17 cellular contexts compared by ENCODE assay signal in the genomic region with DNA sequence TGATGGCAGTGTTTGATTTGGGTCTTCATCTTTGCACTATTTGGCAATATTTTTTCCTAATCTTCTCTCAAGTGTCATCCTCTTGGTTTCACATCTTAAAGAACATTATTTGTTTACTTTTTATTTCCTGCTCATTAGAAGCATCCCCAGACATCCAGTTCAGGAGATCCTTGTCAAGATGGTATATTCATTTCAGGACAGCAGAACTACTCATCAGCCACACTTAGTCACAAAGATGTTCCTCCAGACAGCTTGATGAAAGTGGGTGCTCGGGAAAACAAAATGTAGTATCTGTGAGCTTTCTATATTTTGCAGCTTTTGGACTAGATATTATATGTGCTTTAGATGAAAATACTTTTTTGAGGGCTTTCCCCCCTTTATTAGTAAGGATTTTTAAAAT.
DNase-seq lines count a peak whose midpoint lies in the region; ATAC-seq and TF ChIP-seq lines count a peak whose summit lies in the region.
"Had no signal": no experiment of that assay in that cellular context is flagged by ENCODE, and none has a peak within 500 bp of the region (broad histone marks: within the 10 kb centered on the region; RNA-seq: fewer than 3 reads in every experiment).

No MANE protein-coding gene starts in this region.

- no peak overlapping the region for H2AK9ac ChIP-seq in IMR-90 (replicated peaks; ENCODE audit: low read depth, low read length, poor library complexity)

- TF ChIP-seq POLR2A in IMR-90 (IDR thresholded peaks at IDR 0.05; ENCODE audit: low read depth, low read length), result no peak

- in situ Hi-C loops in IMR-90 (cut with MboI; ENCODE audit: low sequenced_read_pairs), result no loop called here
- in situ Hi-C loops in brain microvascular endothelial cell (cut with HindIII; ENCODE audit: low pct_ligation_motif_present, low sequenced_read_pairs), result no loop called here
- in situ Hi-C loops in KBM-7 (cut with MboI; ENCODE audit: low pct_unique_long_range_greater_than_20kb, low sequenced_read_pairs), result no loop called here

- no peak overlapping the region for H2BK120ac ChIP-seq in IMR-90 (ENCODE audit: low read depth, low read length)

- CTCF ChIA-PET in IMR-90 (lab: Yijun Ruan, JAX), result no interaction called here

- H3K27ac Mint-ChIP-seq in central memory CD8-positive, alpha-beta T cell (ENCODE audit: low read depth), result peak overlapping the region; percentile 25
- H3K27ac Mint-ChIP-seq: CD14-positive monocyte had no signal

- no peak overlapping the region for H2AK5ac ChIP-seq in IMR-90 (ENCODE audit: low read depth, low read length)

- no peak overlapping the region for H3K18ac ChIP-seq in IMR-90 (ENCODE audit: low read depth, low read length)

- no peak overlapping the region for H3K9ac ChIP-seq in IMR-90 (ENCODE audit: low read depth, low read length)

- H4K91ac ChIP-seq in IMR-90 (ENCODE audit: insufficient read depth, low read depth, low read length), result no peak overlapping the region

- no peak overlapping the region for H3K4ac ChIP-seq in IMR-90 (ENCODE audit: low read depth, low read length)

- H2BK5ac ChIP-seq in IMR-90 (ENCODE audit: low read depth, low read length, poor library complexity, severe bottlenecking), result no peak overlapping the region

- H2AFZ ChIP-seq in IMR-90 (replicated peaks; ENCODE audit: low read length, poor library complexity), result no peak overlapping the region

- POLR2A ChIA-PET in IMR-90 (lab: Charles Lee; ENCODE audit: unreplicated experiment), result no interaction called here

- H4K8ac ChIP-seq in IMR-90 (ENCODE audit: low read depth in 2 of 2, low read length in 2 of 2), result no peak overlapping the region

- no peak overlapping the region for H3K4me3 ChIP-seq in IMR-90 (ENCODE audit: insufficient read depth, low read depth, low read length)
- H3K4me3 ChIP-seq in brain microvascular endothelial cell (ENCODE audit: low read depth, low read length), result no peak overlapping the region

- no peak for ATAC-seq in IMR-90 (ENCODE audit: low read depth)
- no peak for ATAC-seq in central memory CD8-positive, alpha-beta T cell (replicated peaks; ENCODE audit: extremely low read depth, poor library complexity, severe bottlenecking)
- no peak for ATAC-seq in GM19035 (IDR thresholded peaks at IDR 0.05; ENCODE audit: unreplicated experiment)

- WGBS in IMR-90 (ENCODE audit: extremely low coverage in 2 of 2, insufficient read length in 1 of 2), 2 experiments, result no CpG with 5 or more reads among the region's 1 CpG

- DNase-seq in stimulated activated CD4-positive, alpha-beta T cell treated with anti-CD3 and anti-CD28 coated beads, Interleukin-4, amount 100 ng/mL, for 24 hours, result peak; percentile 4
- no peak for DNase-seq in stimulated activated CD4-positive, alpha-beta T cell treated with anti-CD3 and anti-CD28 coated beads, Interleukin-12 subunit alpha, Interleukin-12 subunit beta, amount 100 ng/mL, for 4 hours
- DNase-seq in IMR-90 (peak; percentile 1), brain microvascular endothelial cell (no peak), KBM-7 (no peak), HuH-7 (ENCODE audit: low spot score) (no peak)
- DNase-seq in central memory CD8-positive, alpha-beta T cell (ENCODE audit: low spot score in 2 of 2), result no peak
- DNase-seq: ACHN; AML-193; GOT3; NCI-H187 treated with DMSO at 0.1 percent for 48 hours; NCI-H69; NK-92 treated with Interleukin-12 subunit alpha and Interleukin-12 subunit beta, amount 100 ng/mL, for 24 hours; RPMI8226; SIG-M5 had no signal

- no peaks in the 10 kb centered on the region for H3K9me3 ChIP-seq in IMR-90 (ENCODE audit: control insufficient read depth, insufficient read depth, low read length)

- no TSS peak for BruUV-seq in IMR-90 (replicated peaks; lab: Mats Ljungman, UMichigan)

- H2BK20ac ChIP-seq in IMR-90 (ENCODE audit: low read depth, low read length), result no peak overlapping the region

- no peak overlapping the region for H3K4me2 ChIP-seq in IMR-90 (ENCODE audit: low read depth, low read length)

- no peak for TF ChIP-seq CTCF in IMR-90 (conservative IDR thresholded peaks at IDR 0.05; ENCODE audit: low read depth, low read length)
- TF ChIP-seq CTCF in brain microvascular endothelial cell (IDR thresholded peaks at IDR 0.05; ENCODE audit: low read depth, low read length, missing control alignments), result no peak

- H3K36me3 Mint-ChIP-seq in central memory CD8-positive, alpha-beta T cell (ENCODE audit: insufficient read depth), result peaks cover 22% of the 10 kb centered on the region

- H3K9me1 ChIP-seq in IMR-90 (ENCODE audit: insufficient read depth, low read length), result peaks cover 8% of the 10 kb centered on the region

- H3K4me1 ChIP-seq in IMR-90 (ENCODE audit: control insufficient read depth, insufficient read depth, low read length), result no peaks in the 10 kb centered on the region

- peaks cover 21% of the 10 kb centered on the region for H3K36me3 ChIP-seq in IMR-90 (ENCODE audit: control insufficient read depth, insufficient read depth, low read length)
- peaks cover 11% of the 10 kb centered on the region for H3K36me3 ChIP-seq in brain microvascular endothelial cell (replicated peaks)

- dilution Hi-C loops in IMR-90 (cut with HindIII; ENCODE audit: low sequenced_read_pairs, unreplicated experiment), result no loop called here

- H4K20me1 ChIP-seq in IMR-90 (ENCODE audit: insufficient read depth, low read length), result peaks cover 4% of the 10 kb centered on the region; the same call in 1 of the 2 replicates

- H2BK15ac ChIP-seq in IMR-90 (ENCODE audit: low read depth, low read length), result no peak overlapping the region

- intact Hi-C loops in IMR-90 (cut with micrococcal nuclease), result no loop called here

- no peaks in the 10 kb centered on the region for H3K27me3 ChIP-seq in IMR-90 (ENCODE audit: control insufficient read depth, insufficient read depth, low read length)
- no peaks in the 10 kb centered on the region for H3K27me3 ChIP-seq in brain microvascular endothelial cell (replicated peaks)

- no peak overlapping the region for H3K56ac ChIP-seq in IMR-90 (ENCODE audit: extremely low read depth, insufficient read depth, low read length)

- no peak overlapping the region for H4K5ac ChIP-seq in IMR-90 (ENCODE audit: low read depth, low read length)

- peaks cover 21 to 35% of the 10 kb centered on the region in 2 experiments for H3K79me1 ChIP-seq in IMR-90 (ENCODE audit: low read depth in 1 of 2, low read length in 2 of 2)

- no peak overlapping the region for H3K23ac ChIP-seq in IMR-90 (ENCODE audit: low read depth, low read length)

- H3K14ac ChIP-seq in IMR-90 (replicated peaks; ENCODE audit: low read depth, low read length), result no peak overlapping the region

- no peak for TF ChIP-seq RAD21 in IMR-90 (IDR thresholded peaks at IDR 0.05; ENCODE audit: low read length)

- H3K27ac ChIP-seq in IMR-90 (ENCODE audit: insufficient read depth, low read length) (no peak overlapping the region), brain microvascular endothelial cell (no peak overlapping the region)

- H3K9me3 Mint-ChIP-seq in central memory CD8-positive, alpha-beta T cell, result no peaks in the 10 kb centered on the region

- no peaks in the 10 kb centered on the region for H3K27me3 Mint-ChIP-seq in central memory CD8-positive, alpha-beta T cell

- no peaks in the 10 kb centered on the region for H3K4me1 Mint-ChIP-seq in central memory CD8-positive, alpha-beta T cell
- H3K4me1 Mint-ChIP-seq: CD14-positive monocyte had no signal

- no peak overlapping the region for H3K4me3 Mint-ChIP-seq in central memory CD8-positive, alpha-beta T cell
- H3K4me3 Mint-ChIP-seq: CD14-positive monocyte had no signal

TF ChIP-seq in IMR-90, 13 proteins besides CTCF, POLR2A, EP300 and RAD21:
- TF ChIP-seq MXI1 (IDR thresholded peaks at IDR 0.05; ENCODE audit: borderline replicate concordance, low read depth, low read length) (no peak), MAZ (IDR thresholded peaks at IDR 0.05; ENCODE audit: borderline replicate concordance, low read depth, low read length) (no peak), SMC3 (IDR thresholded peaks at IDR 0.05; ENCODE audit: low read depth, low read length) (no peak), MAFK (IDR thresholded peaks at IDR 0.05; ENCODE audit: low read depth, low read length) (no peak), NFE2L2 (IDR thresholded peaks at IDR 0.05; ENCODE audit: low read depth, low read length) (no peak), CHD1 (IDR thresholded peaks at IDR 0.05; ENCODE audit: low read depth, low read length) (no peak), ELK1 (IDR thresholded peaks at IDR 0.05; ENCODE audit: borderline replicate concordance, low read depth, low read length) (no peak), RFX5 (IDR thresholded peaks at IDR 0.05; ENCODE audit: low read depth, low read length) (no peak), CEBPB (IDR thresholded peaks at IDR 0.05; ENCODE audit: low read depth, low read length) (no peak), FOS (IDR thresholded peaks at IDR 0.05; ENCODE audit: low read depth, low read length) (no peak), BHLHE40 (IDR thresholded peaks at IDR 0.05; ENCODE audit: low read depth, low read length) (no peak), RCOR1 (IDR thresholded peaks at IDR 0.05; ENCODE audit: insufficient replicate concordance, low read length) (no peak)
- TF ChIP-seq, protein P1, sequence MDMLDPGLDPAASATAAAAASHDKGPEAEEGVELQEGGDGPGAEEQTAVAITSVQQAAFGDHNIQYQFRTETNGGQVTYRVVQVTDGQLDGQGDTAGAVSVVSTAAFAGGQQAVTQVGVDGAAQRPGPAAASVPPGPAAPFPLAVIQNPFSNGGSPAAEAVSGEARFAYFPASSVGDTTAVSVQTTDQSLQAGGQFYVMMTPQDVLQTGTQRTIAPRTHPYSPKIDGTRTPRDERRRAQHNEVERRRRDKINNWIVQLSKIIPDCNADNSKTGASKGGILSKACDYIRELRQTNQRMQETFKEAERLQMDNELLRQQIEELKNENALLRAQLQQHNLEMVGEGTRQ (IDR thresholded peaks at IDR 0.05; ENCODE audit: low read depth, low read length), result no peak

Comparison
In these comparisons a context has a peak if more than half of its experiments do, and no peak if none do; other contexts are left out.
1. DNase-seq: peak in stimulated activated CD4-positive, alpha-beta T cell treated with anti-CD3 and anti-CD28 coated beads, Interleukin-4, amount 100 ng/mL, for 24 hours (single experiment) and IMR-90 (single experiment); none in stimulated activated CD4-positive, alpha-beta T cell treated with anti-CD3 and anti-CD28 coated beads, Interleukin-12 subunit alpha, Interleukin-12 subunit beta, amount 100 ng/mL, for 4 hours (single experiment), central memory CD8-positive, alpha-beta T cell (0 of 2), brain microvascular endothelial cell (single experiment), KBM-7 (single experiment) and HuH-7 (single experiment).